ENCODE assay signal across 2 cellular contexts in genomic region chr16:85566502-85567100, GRCh38.
TF ChIP-seq lines count a peak whose summit lies in the region.

No MANE protein-coding gene starts in this region.

TF ChIP-seq in GM23338, 12 proteins besides CTCF, POLR2A, EP300 and RAD21 (continued from another document):
- TF ChIP-seq JUNB (IDR thresholded peaks at IDR 0.05; ENCODE audit: unreplicated experiment): no peak
- no peak for TF ChIP-seq ZNF462 (CRISPR knock-in tag; IDR thresholded peaks at IDR 0.05)
- TF ChIP-seq ETS1 (IDR thresholded peaks at IDR 0.05): no peak
- no peak for TF ChIP-seq ZNF114 (CRISPR knock-in tag; IDR thresholded peaks at IDR 0.05)
- TF ChIP-seq ZNF331 (CRISPR knock-in tag; IDR thresholded peaks at IDR 0.05; ENCODE audit: low read depth): no peak
- TF ChIP-seq POLR2AphosphoS5 (IDR thresholded peaks at IDR 0.05; ENCODE audit: low read depth): no peak
- no peak for TF ChIP-seq NANOG (IDR thresholded peaks at IDR 0.05; ENCODE audit: borderline replicate concordance)
- TF ChIP-seq CREB1 (CRISPR knock-in tag; IDR thresholded peaks at IDR 0.05; ENCODE audit: low read depth): no peak

TF ChIP-seq in neural cell, 6 proteins besides CTCF, POLR2A, EP300 and RAD21:
- TF ChIP-seq MXI1 (conservative IDR thresholded peaks at IDR 0.05; ENCODE audit: poor library complexity, severe bottlenecking) (peak; percentile 18), POLR2AphosphoS5 (IDR thresholded peaks at IDR 0.05) (no peak)
